8 cellular contexts compared by ENCODE assay signal in genomic region chr15:88657326-88658069, GRCh38. TPM values are rescaled to one million over a fixed set of nuclear protein-coding genes. Genes with fewer than 3 reads are reported as not detected.
DNase-seq lines count a peak whose midpoint lies in the region; ATAC-seq and TF ChIP-seq lines count a peak whose summit lies in the region.

No MANE protein-coding gene starts in this region.

- TF ChIP-seq CTCF in GM06990 (IDR thresholded peaks at IDR 0.05; ENCODE audit: insufficient read depth, low read length, poor library complexity, severe bottlenecking) (peak; percentile 74), cardiac fibroblast (IDR thresholded peaks at IDR 0.05; ENCODE audit: low read depth, low read length) (peak; percentile 96), lung (IDR thresholded peaks at IDR 0.05; ENCODE audit: control extremely low read depth, extremely low read depth) (no peak)

- H3K4me3 ChIP-seq in GM06990 (replicated peaks; ENCODE audit: low read depth, low read length) = no peak overlapping the region
- H3K4me3 ChIP-seq in cardiac fibroblast (replicated peaks in 1 of 2; ENCODE audit: low read depth in 2 of 2, low read length in 2 of 2) = no peak overlapping the region
- no peak overlapping the region for H3K4me3 ChIP-seq in lung

- H3K27me3 ChIP-seq in GM06990 (replicated peaks; ENCODE audit: control insufficient read depth, insufficient read depth, low read length) = no peaks in the 10 kb centered on the region
- H3K27me3 ChIP-seq in lung (ENCODE audit: control insufficient read depth, insufficient read depth) = no peaks in the 10 kb centered on the region

- WGBS in lung, 2 donors = 48 to 53% methylated on average over 13 of the region's 13 CpGs

- H3K27ac ChIP-seq in lung (ENCODE audit: low read depth in 1 of 2, low read length in 1 of 2) = no peak overlapping the region

- ATAC-seq in lung (ENCODE audit: insufficient read depth, low FRiP score) = no peak
- no peak for ATAC-seq in GM21717 (IDR thresholded peaks at IDR 0.05; ENCODE audit: unreplicated experiment)
- ATAC-seq in GM19324 (IDR thresholded peaks at IDR 0.05; ENCODE audit: low FRiP score, unreplicated experiment) = no peak
- ATAC-seq in GM18873 (IDR thresholded peaks at IDR 0.05; ENCODE audit: low FRiP score, unreplicated experiment) = no peak

- peak; percentile 81 for DNase-seq in AG08395 (ENCODE audit: low spot score)
- DNase-seq in GM06990 (ENCODE audit: extremely low read depth, insufficient read length) = no peak
- DNase-seq in NCI-H460 (ENCODE audit: extremely low read depth, low read depth) = peak; percentile 40
- peak; percentile 68 to 69 for DNase-seq in cardiac fibroblast (ENCODE audit: low read depth in 2 of 2)
- peak; percentile 29 for DNase-seq in lung (ENCODE audit: low spot score)

- peaks cover 0 to 1% of the 10 kb centered on the region in 2 donors for H3K4me1 ChIP-seq in lung (ENCODE audit: control insufficient read depth in 2 of 2, insufficient read depth in 2 of 2, low read length in 2 of 2)

- no peaks in the 10 kb centered on the region for H3K9me3 ChIP-seq in lung (ENCODE audit: control insufficient read depth in 2 of 2, insufficient read depth in 1 of 2, low read length in 1 of 2)

- peaks cover 13% of the 10 kb centered on the region for H3K36me3 ChIP-seq in GM06990 (ENCODE audit: control insufficient read depth, insufficient read depth, low read length)
- peaks cover 0 to 13% of the 10 kb centered on the region in 2 donors for H3K36me3 ChIP-seq in lung (ENCODE audit: control insufficient read depth in 2 of 2, insufficient read depth in 2 of 2, low read length in 2 of 2)

RNA-seq across cellular contexts. Expression of gene ISG20, which starts 18.7 kb away (rescaled TPM):
- total RNA-seq in NCI-H460 (2014; rRNA removed; shearing (Covaris generic)) = 253 and 263 TPM in 2 replicates
- polyA plus RNA-seq in NCI-H460 (2014; cell fraction: nucleus; rRNA removed) = 39.6 and 40.6 TPM in 2 replicates
- total RNA-seq in lung = 10 to 100 TPM; 18.5 to 35.6 TPM
- polyA plus RNA-seq in lung = 10 to 100 TPM; 57.7 to 61.6 TPM

RNA-seq across cellular contexts. Expression of gene AEN, which starts 36.4 kb away (rescaled TPM):
- 76.7 and 80.5 TPM in 2 replicates for total RNA-seq in NCI-H460 (2014; rRNA removed; shearing (Covaris generic))
- polyA plus RNA-seq in NCI-H460 (2014; cell fraction: nucleus; rRNA removed) = 77.7 and 90.6 TPM in 2 replicates
- total RNA-seq in lung = 10 to 100 TPM in 1 of 2 donors, 1 to 10 TPM in 1; 4.2 to 15.4 TPM
- polyA plus RNA-seq in lung = 10 to 100 TPM; 11.4 to 15.4 TPM
